ENCODE assay signal across 22 cellular contexts in genomic region chr11:64139045-64139444, GRCh38. TPM values are rescaled to one million over a fixed set of nuclear protein-coding genes. Genes with fewer than 3 reads are reported as not detected.
A peak's percentile ranks its signal among the peaks of the same experiment; 100 is the strongest.
DNase-seq lines count a peak whose midpoint lies in the region; ATAC-seq and TF ChIP-seq lines count a peak whose summit lies in the region.
"Had no signal": no experiment of that assay in that cellular context is flagged by ENCODE, and none has a peak within 500 bp of the region (broad histone marks: within the 10 kb centered on the region; RNA-seq: fewer than 3 reads in every experiment).

No MANE protein-coding gene starts in this region.

- no peaks in the 10 kb centered on the region for H3K9me3 Mint-ChIP-seq in WTC11
- no peaks in the 10 kb centered on the region for H3K9me3 Mint-ChIP-seq in stimulated activated effector memory CD8-positive, alpha-beta T cell treated with anti-CD3 and anti-CD28 coated beads, Interleukin-12 subunit alpha, Interleukin-12 subunit beta, amount 100 ng/mL, for 72 hours
- no peaks in the 10 kb centered on the region for H3K9me3 Mint-ChIP-seq in stimulated activated naive B cell treated with anti-CD40 and anti-IgM and Interleukin-4, amounts not matched to agents 10 μg/mL and 1 μg/mL and 100 μg/mL, for 72 hours
- H3K9me3 Mint-ChIP-seq: CD4-positive, alpha-beta memory T cell had no signal

- H3K27ac Mint-ChIP-seq in WTC11 = peak overlapping the region; percentile 37; the same call in 1 of the 2 replicates
- H3K27ac Mint-ChIP-seq in stimulated activated effector memory CD8-positive, alpha-beta T cell treated with anti-CD3 and anti-CD28 coated beads, Interleukin-12 subunit alpha, Interleukin-12 subunit beta, amount 100 ng/mL, for 72 hours = peak overlapping the region; percentile 82
- H3K27ac Mint-ChIP-seq in stimulated activated naive B cell treated with anti-CD40 and anti-IgM and Interleukin-4, amounts not matched to agents 10 μg/mL and 1 μg/mL and 100 μg/mL, for 72 hours = no peak overlapping the region
- H3K27ac Mint-ChIP-seq: CD4-positive, alpha-beta memory T cell had no signal

- ATAC-seq in Right ventricle myocardium superior (ENCODE audit: poor library complexity) (peak; percentile 9), WTC11 (no peak), GM21723 (IDR thresholded peaks at IDR 0.05; ENCODE audit: unreplicated experiment) (no peak)
- no peak for ATAC-seq in stimulated activated effector memory CD8-positive, alpha-beta T cell treated with anti-CD3 and anti-CD28 coated beads, Interleukin-12 subunit alpha, Interleukin-12 subunit beta, amount 100 ng/mL, for 72 hours
- no peak for ATAC-seq in stimulated activated naive B cell treated with anti-CD40 and anti-IgM and Interleukin-4, amounts not matched to agents 10 μg/mL and 1 μg/mL and 100 μg/mL, for 72 hours (replicated peaks)
- ATAC-seq: GM12878, Panc1 had no signal

- TF ChIP-seq CTCF in right atrium auricular region (IDR thresholded peaks at IDR 0.05) (no peak), WTC11 (IDR thresholded peaks at IDR 0.05) (no peak), Peyer's patch (IDR thresholded peaks at IDR 0.05) (no peak)

- intact Hi-C loops in Right ventricle myocardium superior (cut with DNase I) = no loop called here

- DNase-seq in Right ventricle myocardium superior (no peak), right atrium auricular region (ENCODE audit: low spot score) (no peak), WTC11 (ENCODE audit: low spot score) (no peak), left kidney (ENCODE audit: low read depth, low spot score) (peak; percentile 76), Peyer's patch (no peak)
- DNase-seq in stimulated activated effector memory CD8-positive, alpha-beta T cell treated with anti-CD3 and anti-CD28 coated beads, Interleukin-12 subunit alpha, Interleukin-12 subunit beta, amount 100 ng/mL, for 72 hours (ENCODE audit: low spot score in 2 of 2) = no peak
- no peak for DNase-seq in stimulated activated naive B cell treated with anti-CD40 and anti-IgM and Interleukin-4, amounts not matched to agents 10 μg/mL and 1 μg/mL and 100 μg/mL, for 72 hours
- DNase-seq: 8988T; Caco-2; CD4-positive, alpha-beta memory T cell; DMS 273 treated with DMSO at 0.1 percent for 48 hours; GOT3; Kasumi-1; NCI-H1694; NCI-H2081 treated with DMSO at 0.1 percent for 48 hours; NCI-H2171 treated with DMSO at 0.1 percent for 48 hours; NCI-H524 treated with DMSO at 0.1 percent for 48 hours; NCI-H82 had no signal

- no peak overlapping the region for H3K4me3 Mint-ChIP-seq in WTC11
- H3K4me3 Mint-ChIP-seq in stimulated activated effector memory CD8-positive, alpha-beta T cell treated with anti-CD3 and anti-CD28 coated beads, Interleukin-12 subunit alpha, Interleukin-12 subunit beta, amount 100 ng/mL, for 72 hours = no peak overlapping the region
- H3K4me3 Mint-ChIP-seq in stimulated activated naive B cell treated with anti-CD40 and anti-IgM and Interleukin-4, amounts not matched to agents 10 μg/mL and 1 μg/mL and 100 μg/mL, for 72 hours = no peak overlapping the region
- H3K4me3 Mint-ChIP-seq: CD4-positive, alpha-beta memory T cell had no signal

- H3K27me3 ChIP-seq in right atrium auricular region = no peaks in the 10 kb centered on the region
- H3K27me3 ChIP-seq in Peyer's patch = no peaks in the 10 kb centered on the region
- H3K27me3 ChIP-seq: BLaER1 treated with 17β-estradiol and CSF1 and Interleukin-3, amounts not matched to agents 10 nM and 100 nM had no signal

- peaks cover 48% of the 10 kb centered on the region for H3K27me3 Mint-ChIP-seq in WTC11 (ENCODE audit: low read depth)
- H3K27me3 Mint-ChIP-seq in stimulated activated naive B cell treated with anti-CD40 and anti-IgM and Interleukin-4, amounts not matched to agents 10 μg/mL and 1 μg/mL and 100 μg/mL, for 72 hours = no peaks in the 10 kb centered on the region
- H3K27me3 Mint-ChIP-seq: CD4-positive, alpha-beta memory T cell had no signal

- H3K4me1 Mint-ChIP-seq in WTC11 = no peaks in the 10 kb centered on the region
- H3K4me1 Mint-ChIP-seq in stimulated activated effector memory CD8-positive, alpha-beta T cell treated with anti-CD3 and anti-CD28 coated beads, Interleukin-12 subunit alpha, Interleukin-12 subunit beta, amount 100 ng/mL, for 72 hours = peaks cover 4% of the 10 kb centered on the region
- peaks cover 7 to 8% of the 10 kb centered on the region in 2 donors for H3K4me1 Mint-ChIP-seq in stimulated activated naive B cell treated with anti-CD40 and anti-IgM and Interleukin-4, amounts not matched to agents 10 μg/mL and 1 μg/mL and 100 μg/mL, for 72 hours

- H3K9me3 ChIP-seq in right atrium auricular region (no peaks in the 10 kb centered on the region), Peyer's patch (no peaks in the 10 kb centered on the region)
- H3K9me3 ChIP-seq: BLaER1 treated with 17β-estradiol and CSF1 and Interleukin-3, amounts not matched to agents 10 nM and 100 nM; Caco-2 had no signal

- no peaks in the 10 kb centered on the region for H3K36me3 Mint-ChIP-seq in WTC11
- no peaks in the 10 kb centered on the region for H3K36me3 Mint-ChIP-seq in stimulated activated effector memory CD8-positive, alpha-beta T cell treated with anti-CD3 and anti-CD28 coated beads, Interleukin-12 subunit alpha, Interleukin-12 subunit beta, amount 100 ng/mL, for 72 hours
- H3K36me3 Mint-ChIP-seq in stimulated activated naive B cell treated with anti-CD40 and anti-IgM and Interleukin-4, amounts not matched to agents 10 μg/mL and 1 μg/mL and 100 μg/mL, for 72 hours = peaks cover 0 to 1% of the 10 kb centered on the region in 2 donors
- H3K36me3 Mint-ChIP-seq: CD4-positive, alpha-beta memory T cell had no signal

- H3K4me1 ChIP-seq in right atrium auricular region (peaks cover 0 to 7% of the 10 kb centered on the region in 2 donors), Peyer's patch (no peaks in the 10 kb centered on the region)
- H3K4me1 ChIP-seq: Caco-2 had no signal

- POLR2A ChIA-PET in WTC11 (lab: Charles Lee) = interaction anchor here (0.7 kb wide), 1 partner anchor 9 kb away, joined by 3 read pairs; no protein-coding TSS in a partner anchor

- TF ChIP-seq POLR2A in Peyer's patch (IDR thresholded peaks at IDR 0.05) = no peak

- CTCF ChIA-PET in WTC11 (lab: Charles Lee) = interaction anchor here (0.6 to 1.4 kb wide), 3 partner anchors 11 to 138 kb away, joined by 3 to 4 read pairs (median 3); no protein-coding TSS in a partner anchor

- H3K36me3 ChIP-seq in right atrium auricular region (no peaks in the 10 kb centered on the region), Peyer's patch (no peaks in the 10 kb centered on the region)

- H3K4me3 ChIP-seq in right atrium auricular region = no peak overlapping the region
- no peak overlapping the region for H3K4me3 ChIP-seq in Peyer's patch
- H3K4me3 ChIP-seq: BLaER1 treated with 17β-estradiol and CSF1 and Interleukin-3, amounts not matched to agents 10 nM and 100 nM; GM12878 had no signal

- H3K27ac ChIP-seq in right atrium auricular region = no peak overlapping the region
- no peak overlapping the region for H3K27ac ChIP-seq in Peyer's patch
- H3K27ac ChIP-seq: BLaER1 treated with 17β-estradiol and CSF1 and Interleukin-3, amounts not matched to agents 10 nM and 100 nM had no signal

TF ChIP-seq in WTC11, 78 proteins besides CTCF, POLR2A, EP300 and RAD21:
- no peak for TF ChIP-seq ZBTB43 (CRISPR knock-in tag; IDR thresholded peaks at IDR 0.05)
- TF ChIP-seq CBFB (CRISPR knock-in tag; IDR thresholded peaks at IDR 0.05; ENCODE audit: low read depth) = no peak
- TF ChIP-seq SMAD4 (CRISPR knock-in tag; IDR thresholded peaks at IDR 0.05) = no peak
- TF ChIP-seq CDX4 (CRISPR knock-in tag; IDR thresholded peaks at IDR 0.05; ENCODE audit: borderline replicate concordance) = no peak
- TF ChIP-seq PRRX2 (CRISPR knock-in tag; IDR thresholded peaks at IDR 0.05) = no peak
- no peak for TF ChIP-seq SP1 (CRISPR knock-in tag; conservative IDR thresholded peaks at IDR 0.05)

RNA-seq across cellular contexts. Expression of gene MACROD1, which starts 26.9 kb away (rescaled TPM):
- total RNA-seq in Right ventricle myocardium superior (124 TPM), right atrium auricular region (10 to 100 TPM; 50.7 to 59.0 TPM), WTC11 (2021) (36.9 to 54.4 TPM (median 52.9 TPM) in 3 replicates), Peyer's patch (10 to 100 TPM; 17.1 to 30.0 (median 29.3) TPM)

RNA-seq across cellular contexts. Expression of gene STIP1, which starts 46.9 kb away (rescaled TPM):
- total RNA-seq in Right ventricle myocardium superior (116 TPM), right atrium auricular region (100 to 1,000 TPM in 1 of 2 donors, 10 to 100 TPM in 1; 88.9 to 114 TPM), WTC11 (2021) (291 to 296 TPM (median 296 TPM) in 3 replicates), Peyer's patch (100 to 1,000 TPM in 1 of 4 donors, 10 to 100 TPM in 3; 50.3 to 106 (median 67.0) TPM)
